In genomic region chr20:21546355-21546754, GRCh38 we compare ENCODE assay signal across 24 cellular contexts. TPM values are rescaled to one million over a fixed set of nuclear protein-coding genes. Genes with fewer than 3 reads are reported as not detected.
DNase-seq lines count a peak whose midpoint lies in the region; ATAC-seq and TF ChIP-seq lines count a peak whose summit lies in the region.
"Had no signal": no experiment of that assay in that cellular context is flagged by ENCODE, and none has a peak within 500 bp of the region (broad histone marks: within the 10 kb centered on the region; RNA-seq: fewer than 3 reads in every experiment).

No MANE protein-coding gene starts in this region.

- H3K27me3 Mint-ChIP-seq in activated naive CD4-positive, alpha-beta T cell treated with anti-CD3 and anti-CD28 coated beads, Interleukin-2, amount 50 U/mL, for 24 hours = no peaks in the 10 kb centered on the region
- peaks cover 11% of the 10 kb centered on the region for H3K27me3 Mint-ChIP-seq in activated naive CD4-positive, alpha-beta T cell treated with anti-CD3 and anti-CD28 coated beads, Interleukin-2, amount 10 ng/mL, durations not matched to agents 7 days and 5 days
- no peaks in the 10 kb centered on the region for H3K27me3 Mint-ChIP-seq in T-helper 17 cell

- no peak overlapping the region for H3K9ac ChIP-seq in liver (ENCODE audit: low read depth in 1 of 2, low read length in 2 of 2)
- H3K9ac ChIP-seq: BLaER1 had no signal

- DNase-seq in activated naive CD4-positive, alpha-beta T cell treated with anti-CD3 and anti-CD28 coated beads, Interleukin-2, amount 10 ng/mL, durations not matched to agents 7 days and 5 days = no peak
- no peak for DNase-seq in T-helper 17 cell
- DNase-seq in prostate gland (ENCODE audit: low spot score) = no peak
- DNase-seq: ACHN, EL, IMR-90, Karpas-422, NCI-H1417, NCI-H1694 treated with DMSO at 0.1 percent for 48 hours, NCI-H2081 treated with DMSO at 0.1 percent for 48 hours, NCI-H446, NCI-H526 treated with DMSO at 0.1 percent for 48 hours, SHP77 treated with DMSO at 0.1 percent for 48 hours had no signal

- TF ChIP-seq RAD21 in liver (IDR thresholded peaks at IDR 0.05) = no peak

- H3K27ac ChIP-seq in liver (ENCODE audit: low read depth in 1 of 2, low read length in 2 of 2) (no peak overlapping the region), prostate gland (no peak overlapping the region)
- H3K27ac ChIP-seq: 22Rv1, BLaER1, RWPE1, SK-N-MC had no signal

- peak overlapping the region; percentile 89 for H3K27ac Mint-ChIP-seq in activated naive CD4-positive, alpha-beta T cell treated with anti-CD3 and anti-CD28 coated beads, Interleukin-2, amount 50 U/mL, for 24 hours
- H3K27ac Mint-ChIP-seq in activated naive CD4-positive, alpha-beta T cell treated with anti-CD3 and anti-CD28 coated beads, Interleukin-2, amount 10 ng/mL, durations not matched to agents 7 days and 5 days = no peak overlapping the region
- peak overlapping the region; percentile 90 for H3K27ac Mint-ChIP-seq in T-helper 17 cell

- TF ChIP-seq CTCF in liver (IDR thresholded peaks at IDR 0.05; ENCODE audit: low read depth, low read length, missing input control) (no peak), prostate gland (IDR thresholded peaks at IDR 0.05) (no peak)

- no peak for TF ChIP-seq POLR2A in prostate gland (IDR thresholded peaks at IDR 0.05)

- H3K9me3 Mint-ChIP-seq in activated naive CD4-positive, alpha-beta T cell treated with anti-CD3 and anti-CD28 coated beads, Interleukin-2, amount 50 U/mL, for 24 hours = no peaks in the 10 kb centered on the region
- peaks cover 4% of the 10 kb centered on the region for H3K9me3 Mint-ChIP-seq in activated naive CD4-positive, alpha-beta T cell treated with anti-CD3 and anti-CD28 coated beads, Interleukin-2, amount 10 ng/mL, durations not matched to agents 7 days and 5 days

- WGBS in liver = 33% methylated on average over 4 of the region's 4 CpGs
- WGBS in prostate gland = 49% methylated on average over 4 of the region's 4 CpGs

- H3K4me1 Mint-ChIP-seq in activated naive CD4-positive, alpha-beta T cell treated with anti-CD3 and anti-CD28 coated beads, Interleukin-2, amount 50 U/mL, for 24 hours = peaks cover 38% of the 10 kb centered on the region
- peaks cover 37% of the 10 kb centered on the region for H3K4me1 Mint-ChIP-seq in activated naive CD4-positive, alpha-beta T cell treated with anti-CD3 and anti-CD28 coated beads, Interleukin-2, amount 10 ng/mL, durations not matched to agents 7 days and 5 days
- H3K4me1 Mint-ChIP-seq in T-helper 17 cell = peaks cover 14% of the 10 kb centered on the region

- H3K36me3 ChIP-seq in liver (ENCODE audit: control insufficient read depth in 4 of 4, insufficient read depth in 3 of 4, low read depth in 1 of 4, low read length in 3 of 4) = no peaks in the 10 kb centered on the region
- no peaks in the 10 kb centered on the region for H3K36me3 ChIP-seq in prostate gland
- H3K36me3 ChIP-seq: BLaER1, HAP-1 had no signal

- H3K27me3 ChIP-seq in liver (ENCODE audit: control insufficient read depth in 4 of 4, insufficient read depth in 4 of 4, low read length in 3 of 4) (no peaks in the 10 kb centered on the region), prostate gland (replicated peaks; ENCODE audit: insufficient read depth) (no peaks in the 10 kb centered on the region)
- H3K27me3 ChIP-seq: BLaER1 had no signal

- H3K4me3 Mint-ChIP-seq in activated naive CD4-positive, alpha-beta T cell treated with anti-CD3 and anti-CD28 coated beads, Interleukin-2, amount 50 U/mL, for 24 hours = no peak overlapping the region
- no peak overlapping the region for H3K4me3 Mint-ChIP-seq in activated naive CD4-positive, alpha-beta T cell treated with anti-CD3 and anti-CD28 coated beads, Interleukin-2, amount 10 ng/mL, durations not matched to agents 7 days and 5 days
- no peak overlapping the region for H3K4me3 Mint-ChIP-seq in T-helper 17 cell

- H3K36me3 Mint-ChIP-seq in activated naive CD4-positive, alpha-beta T cell treated with anti-CD3 and anti-CD28 coated beads, Interleukin-2, amount 50 U/mL, for 24 hours = no peaks in the 10 kb centered on the region
- peaks cover 3% of the 10 kb centered on the region for H3K36me3 Mint-ChIP-seq in activated naive CD4-positive, alpha-beta T cell treated with anti-CD3 and anti-CD28 coated beads, Interleukin-2, amount 10 ng/mL, durations not matched to agents 7 days and 5 days
- H3K36me3 Mint-ChIP-seq in T-helper 17 cell (ENCODE audit: low read depth) = no peaks in the 10 kb centered on the region

- ATAC-seq in T-helper 17 cell (no peak), HG03159 (IDR thresholded peaks at IDR 0.05; ENCODE audit: unreplicated experiment) (no peak), GM18867 (IDR thresholded peaks at IDR 0.05; ENCODE audit: unreplicated experiment) (no peak), HG03354 (IDR thresholded peaks at IDR 0.05; ENCODE audit: poor library complexity, severe bottlenecking, unreplicated experiment) (no peak)

- CTCF ChIA-PET in activated naive CD4-positive, alpha-beta T cell treated with anti-CD3 and anti-CD28 coated beads, Interleukin-2, amount 10 ng/mL, durations not matched to agents 7 days and 5 days (lab: Charles Lee) = interaction anchor here (0.6 to 1.8 kb wide), 4 partner anchors 15 to 25 kb away, joined by 3 to 7 read pairs (median 4); no protein-coding TSS in a partner anchor

- H3K4me1 ChIP-seq in liver (ENCODE audit: control insufficient read depth in 4 of 4, insufficient read depth in 4 of 4, low read length in 3 of 4) (peaks cover 0 to 3% (median 2%) of the 10 kb centered on the region in 4 donors), prostate gland (replicated peaks) (no peaks in the 10 kb centered on the region)
- H3K4me1 ChIP-seq: HAP-1 had no signal

- intact Hi-C loops in prostate gland (cut with DNase I) = no loop called here

- H3K9me3 ChIP-seq in T-helper 17 cell (ENCODE audit: control insufficient read depth, low read length, poor library complexity, severe bottlenecking) = no peaks in the 10 kb centered on the region
- no peaks in the 10 kb centered on the region for H3K9me3 ChIP-seq in liver (ENCODE audit: control insufficient read depth in 4 of 4, low read length in 3 of 4)
- H3K9me3 ChIP-seq in prostate gland = no peaks in the 10 kb centered on the region
- H3K9me3 ChIP-seq: BLaER1, HAP-1 had no signal

- H3K4me3 ChIP-seq in liver (ENCODE audit: low read depth in 1 of 3, low read length in 3 of 3) = no peak overlapping the region
- H3K4me3 ChIP-seq in prostate gland = no peak overlapping the region
- H3K4me3 ChIP-seq: BLaER1, HAP-1, SK-N-MC had no signal

TF ChIP-seq in liver, 16 proteins besides CTCF, POLR2A, EP300 and RAD21 (continues in another document):
- TF ChIP-seq MAX (IDR thresholded peaks at IDR 0.05) (no peak), EGR1 (IDR thresholded peaks at IDR 0.05; ENCODE audit: low read depth in 2 of 2) (no peak), ATF3 (IDR thresholded peaks at IDR 0.05) (no peak), NR2F2 (IDR thresholded peaks at IDR 0.05) (no peak), JUND (IDR thresholded peaks at IDR 0.05) (no peak), SP1 (IDR thresholded peaks at IDR 0.05) (no peak), FOXA2 (IDR thresholded peaks at IDR 0.05) (no peak), FOXA1 (IDR thresholded peaks at IDR 0.05) (no peak), ZBTB33 (IDR thresholded peaks at IDR 0.05) (no peak), YY1 (IDR thresholded peaks at IDR 0.05) (no peak), TAF1 (conservative IDR thresholded peaks at IDR 0.05) (no peak)

RNA-seq across cellular contexts. Expression of gene NKX2-2, which starts 32.5 kb away (rescaled TPM):
- total RNA-seq in T-helper 17 cell (not detected), liver (not detected), prostate gland (under 1 TPM in 1 of 2 donors, not detected in 1; 0.14 TPM)
- not detected for polyA plus RNA-seq in liver
- total RNA-seq: IMR-90, MCF 10A had no signal
- polyA plus RNA-seq: IMR-90 had no signal
